10 cellular contexts compared by ENCODE assay signal in the genomic region with DNA sequence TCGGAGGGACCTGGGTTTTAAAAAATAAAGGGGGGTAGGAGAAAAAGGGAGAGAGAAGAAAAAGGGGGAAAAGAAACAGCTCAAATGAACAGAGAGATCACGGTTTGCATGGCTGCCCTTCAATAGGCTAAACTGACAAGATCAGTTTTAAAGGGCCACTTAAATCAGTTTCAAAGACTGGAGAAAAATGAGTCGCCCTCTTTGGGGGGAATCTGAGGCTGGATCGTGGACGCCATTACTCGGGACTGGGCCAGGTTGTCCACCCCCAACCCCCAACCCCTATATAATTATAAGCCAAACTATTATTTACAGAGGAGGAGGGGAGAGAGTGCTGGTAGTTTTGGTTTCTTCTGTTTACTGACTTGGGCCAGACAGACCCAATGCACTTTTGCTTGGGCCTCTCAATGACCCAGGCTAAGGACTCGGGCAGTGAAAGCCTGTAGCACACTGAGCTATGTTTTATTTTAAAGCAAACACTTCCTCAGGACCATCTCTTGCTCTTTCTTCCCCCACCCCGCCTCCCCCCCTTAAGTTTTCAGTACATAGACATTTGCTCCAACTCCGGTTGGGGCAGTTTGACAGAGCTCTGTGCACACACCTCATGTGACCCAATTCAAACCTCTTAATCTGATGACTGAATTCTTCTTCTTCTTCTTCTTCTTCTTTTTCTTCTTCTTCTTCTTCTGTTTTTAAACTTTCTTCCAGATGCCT. TPM values are rescaled to one million over a fixed set of nuclear protein-coding genes. Genes with fewer than 3 reads are reported as not detected.
DNase-seq lines count a peak whose midpoint lies in the region; ATAC-seq and TF ChIP-seq lines count a peak whose summit lies in the region.
"Had no signal": no experiment of that assay in that cellular context is flagged by ENCODE, and none has a peak within 500 bp of the region (broad histone marks: within the 10 kb centered on the region; RNA-seq: fewer than 3 reads in every experiment).

No MANE protein-coding gene starts in this region.

- H3K27ac ChIP-seq in heart left ventricle (peak overlapping the region; percentile 64 to 96 (median 92)), coronary artery (peak overlapping the region; percentile 94 to 99), uterus (peak overlapping the region; percentile 94 to 100)

- intact Hi-C loops in heart left ventricle (cut with DNase I) (no loop called here), Right ventricle myocardium inferior (cut with DNase I) (loop anchor here (10.0 kb wide), 2 partner anchors 1312 to 1628 kb away; partner anchors contain the start of gene ARRDC4), mucosa of descending colon (cut with DNase I, micrococcal nuclease) (no loop called here), uterus (cut with DNase I; ENCODE audit: low total_unique reads) (no loop called here)

- DNase-seq in heart left ventricle = no peak
- DNase-seq in Right ventricle myocardium inferior (ENCODE audit: missing footprints) = no peak
- peak; percentile 70 for DNase-seq in coronary artery (ENCODE audit: low spot score)
- peak in 1 of 3 donors; percentile 36 for DNase-seq in mucosa of descending colon
- DNase-seq in uterus = peak in 1 of 2 donors; percentile 20
- no peak for DNase-seq in stimulated activated CD4-positive, alpha-beta T cell treated with anti-CD3 and anti-CD28 coated beads, Interleukin-1b, Interleukin-23, amount 100 ng/mL, for 48 hours
- DNase-seq in SKM-1 (lab: John Stamatoyannopoulos, UW; ENCODE audit: unreplicated experiment) = no peak
- DNase-seq: COR-L47; naive thymus-derived CD4-positive, alpha-beta T cell had no signal

- H3K27me3 ChIP-seq in heart left ventricle = peaks cover 0 to 85% (median 7%) of the 10 kb centered on the region in 9 donors
- H3K27me3 ChIP-seq in uterus = no peaks in the 10 kb centered on the region

- H3K4me1 ChIP-seq in heart left ventricle (peaks cover 0 to 19% (median 0%) of the 10 kb centered on the region in 12 donors), mucosa of descending colon (ENCODE audit: low read depth) (peaks cover 10% of the 10 kb centered on the region), uterus (no peaks in the 10 kb centered on the region)

- 19 to 36% (median 29%) methylated on average over 9 of the region's 9 CpGs for WGBS in heart left ventricle, 4 donors

- H3K36me3 ChIP-seq in heart left ventricle = peaks cover 0 to 40% (median 9%) of the 10 kb centered on the region in 9 donors
- no peaks in the 10 kb centered on the region for H3K36me3 ChIP-seq in mucosa of descending colon (ENCODE audit: low read depth)
- H3K36me3 ChIP-seq in uterus = no peaks in the 10 kb centered on the region

- H3K4me3 ChIP-seq in heart left ventricle (peak overlapping the region; percentile 13 to 91 (median 77)), coronary artery (peak overlapping the region; percentile 94), mucosa of descending colon (no peak overlapping the region), uterus (peak overlapping the region; percentile 84 to 90)

- TF ChIP-seq POLR2A in heart left ventricle (IDR thresholded peaks at IDR 0.05) (no peak), uterus (IDR thresholded peaks at IDR 0.05) (peak in 1 of 2 donors; percentile 24)

- TF ChIP-seq CTCF in heart left ventricle (IDR thresholded peaks at IDR 0.05) = no peak
- no peak for TF ChIP-seq CTCF in coronary artery (IDR thresholded peaks at IDR 0.05)
- no peak for TF ChIP-seq CTCF in mucosa of descending colon (IDR thresholded peaks at IDR 0.05)
- no peak for TF ChIP-seq CTCF in uterus (IDR thresholded peaks at IDR 0.05)

- H3K9me3 ChIP-seq in heart left ventricle (no peaks in the 10 kb centered on the region), mucosa of descending colon (no peaks in the 10 kb centered on the region), uterus (no peaks in the 10 kb centered on the region)

- ATAC-seq in heart left ventricle = no peak
- ATAC-seq in Right ventricle myocardium inferior = no peak
- peak; percentile 24 for ATAC-seq in mucosa of descending colon
- ATAC-seq in HG03469 (IDR thresholded peaks at IDR 0.05; ENCODE audit: unreplicated experiment) = no peak
- ATAC-seq: naive thymus-derived CD4-positive, alpha-beta T cell had no signal

RNA-seq across cellular contexts. Expression of gene NR2F2, which starts 6.3 kb away (rescaled TPM):
- total RNA-seq in heart left ventricle (10 to 100 TPM; 11.9 to 22.4 (median 16.5) TPM), Right ventricle myocardium inferior (14.2 TPM), mucosa of descending colon (10 to 100 TPM; 31.9 to 79.3 (median 36.8) TPM), uterus (100 to 1,000 TPM in 1 of 4 donors, 10 to 100 TPM in 3; 23.6 to 255 (median 51.9) TPM)
- polyA plus RNA-seq in heart left ventricle = 10 to 100 TPM; 11.8 to 16.1 TPM
- total RNA-seq: naive thymus-derived CD4-positive, alpha-beta T cell had no signal
- polyA plus RNA-seq: naive thymus-derived CD4-positive, alpha-beta T cell had no signal
